20 cellular contexts compared by ENCODE assay signal in the genomic region with DNA sequence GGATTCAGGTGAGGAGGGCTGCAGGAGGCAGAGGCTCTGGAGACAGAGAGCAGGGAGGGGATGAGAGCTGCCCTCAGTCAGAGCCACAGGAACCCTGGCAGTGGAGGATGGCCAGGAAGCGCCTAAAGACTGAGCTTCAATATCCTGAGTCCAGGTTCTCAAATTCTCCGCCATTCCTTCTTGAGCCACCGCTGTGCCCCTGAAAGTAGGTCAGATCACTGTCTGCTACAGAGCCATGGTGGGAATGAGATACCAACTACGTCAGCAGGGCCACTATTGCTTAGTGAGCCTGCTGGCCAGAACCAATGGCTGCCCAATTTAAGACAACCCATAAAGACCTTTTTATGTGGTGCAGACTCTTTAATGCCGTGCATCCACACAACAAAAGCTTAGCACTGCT.
"Had no signal": no experiment of that assay in that cellular context is flagged by ENCODE, and none has a peak within 500 bp of the region (broad histone marks: within the 10 kb centered on the region; RNA-seq: fewer than 3 reads in every experiment).

No MANE protein-coding gene starts in this region.

- H3K36me3 Mint-ChIP-seq: activated naive CD8-positive, alpha-beta T cell treated with anti-CD3 and anti-CD28 coated beads, Interleukin-2, amount 10 ng/mL, durations not matched to agents 7 days and 5 days; naive thymus-derived CD8-positive, alpha-beta T cell had no signal

- H3K4me3 Mint-ChIP-seq: activated naive CD8-positive, alpha-beta T cell treated with anti-CD3 and anti-CD28 coated beads, Interleukin-2, amount 10 ng/mL, durations not matched to agents 7 days and 5 days; activated T-helper 1 cell treated with anti-CD3 and anti-CD28 coated beads, Interleukin-12 subunit alpha, Interleukin-12 subunit beta, Interleukin-2, Interleukin-4 antibody, amounts not matched to agents 30 ng/mL and 10 ng/mL and 1 ng/mL, durations not matched to agents 14 hours and 24 hours and 36 hours; naive thymus-derived CD8-positive, alpha-beta T cell; stimulated activated naive B cell treated with anti-CD40 and anti-IgM and Interleukin-4, amounts not matched to agents 10 μg/mL and 1 μg/mL and 100 μg/mL, for 72 hours; T-helper 17 cell had no signal

- H3K4me3 ChIP-seq: body of pancreas, esophagus muscularis mucosa, pancreas, right lobe of liver, thyroid gland had no signal

- H3K4me1 ChIP-seq: body of pancreas, pancreas, right lobe of liver, thyroid gland had no signal

- DNase-seq: activated CD4-positive, alpha-beta T cell treated with anti-CD3 and anti-CD28 coated beads, Interleukin-2, amount 50 U/mL, for 4 hours; activated CD4-positive, CD25-positive, alpha-beta regulatory T cell treated with anti-CD3 and anti-CD28 coated beads, Interleukin-2, amount 50 U/mL, for 72 hours; activated naive CD4-positive, alpha-beta T cell; activated naive CD8-positive, alpha-beta T cell treated with anti-CD3 and anti-CD28 coated beads, Interleukin-2, amount 10 ng/mL, durations not matched to agents 7 days and 5 days; body of pancreas; cortex of kidney; effector CD4-positive, alpha-beta T cell; glutamatergic neuron; hippocampal formation; left cardiac atrium; mesendoderm; pancreas; right lobe of liver; stimulated activated naive B cell treated with anti-CD40 and anti-IgM and Interleukin-4, amounts not matched to agents 10 μg/mL and 1 μg/mL and 100 μg/mL, for 72 hours; T-helper 17 cell; thyroid gland had no signal

- H3K9me3 Mint-ChIP-seq: activated naive CD8-positive, alpha-beta T cell treated with anti-CD3 and anti-CD28 coated beads, Interleukin-2, amount 10 ng/mL, durations not matched to agents 7 days and 5 days; activated T-helper 1 cell treated with anti-CD3 and anti-CD28 coated beads, Interleukin-12 subunit alpha, Interleukin-12 subunit beta, Interleukin-2, Interleukin-4 antibody, amounts not matched to agents 30 ng/mL and 10 ng/mL and 1 ng/mL, durations not matched to agents 14 hours and 24 hours and 36 hours; naive thymus-derived CD8-positive, alpha-beta T cell; stimulated activated naive B cell treated with anti-CD40 and anti-IgM and Interleukin-4, amounts not matched to agents 10 μg/mL and 1 μg/mL and 100 μg/mL, for 72 hours had no signal

- H3K27ac Mint-ChIP-seq: activated naive CD8-positive, alpha-beta T cell treated with anti-CD3 and anti-CD28 coated beads, Interleukin-2, amount 10 ng/mL, durations not matched to agents 7 days and 5 days; activated T-helper 1 cell treated with anti-CD3 and anti-CD28 coated beads, Interleukin-12 subunit alpha, Interleukin-12 subunit beta, Interleukin-2, Interleukin-4 antibody, amounts not matched to agents 30 ng/mL and 10 ng/mL and 1 ng/mL, durations not matched to agents 14 hours and 24 hours and 36 hours; naive thymus-derived CD8-positive, alpha-beta T cell; stimulated activated naive B cell treated with anti-CD40 and anti-IgM and Interleukin-4, amounts not matched to agents 10 μg/mL and 1 μg/mL and 100 μg/mL, for 72 hours; T-helper 17 cell had no signal

- ATAC-seq: body of pancreas; left cardiac atrium; naive thymus-derived CD8-positive, alpha-beta T cell; pancreas; right lobe of liver; stimulated activated naive B cell treated with anti-CD40 and anti-IgM and Interleukin-4, amounts not matched to agents 10 μg/mL and 1 μg/mL and 100 μg/mL, for 72 hours; T-helper 17 cell had no signal

- H3K27me3 Mint-ChIP-seq: stimulated activated naive B cell treated with anti-CD40 and anti-IgM and Interleukin-4, amounts not matched to agents 10 μg/mL and 1 μg/mL and 100 μg/mL, for 72 hours had no signal

- H3K27ac ChIP-seq: body of pancreas, esophagus muscularis mucosa, pancreas, right lobe of liver, thyroid gland, VCaP had no signal

- H3K27me3 ChIP-seq: body of pancreas, esophagus muscularis mucosa, pancreas, right lobe of liver, thyroid gland had no signal

- H3K9me3 ChIP-seq: body of pancreas, esophagus muscularis mucosa, pancreas, right lobe of liver, thyroid gland had no signal

- H3K36me3 ChIP-seq: pancreas, right lobe of liver, thyroid gland had no signal
